11 cellular contexts compared by ENCODE assay signal in the genomic region with DNA sequence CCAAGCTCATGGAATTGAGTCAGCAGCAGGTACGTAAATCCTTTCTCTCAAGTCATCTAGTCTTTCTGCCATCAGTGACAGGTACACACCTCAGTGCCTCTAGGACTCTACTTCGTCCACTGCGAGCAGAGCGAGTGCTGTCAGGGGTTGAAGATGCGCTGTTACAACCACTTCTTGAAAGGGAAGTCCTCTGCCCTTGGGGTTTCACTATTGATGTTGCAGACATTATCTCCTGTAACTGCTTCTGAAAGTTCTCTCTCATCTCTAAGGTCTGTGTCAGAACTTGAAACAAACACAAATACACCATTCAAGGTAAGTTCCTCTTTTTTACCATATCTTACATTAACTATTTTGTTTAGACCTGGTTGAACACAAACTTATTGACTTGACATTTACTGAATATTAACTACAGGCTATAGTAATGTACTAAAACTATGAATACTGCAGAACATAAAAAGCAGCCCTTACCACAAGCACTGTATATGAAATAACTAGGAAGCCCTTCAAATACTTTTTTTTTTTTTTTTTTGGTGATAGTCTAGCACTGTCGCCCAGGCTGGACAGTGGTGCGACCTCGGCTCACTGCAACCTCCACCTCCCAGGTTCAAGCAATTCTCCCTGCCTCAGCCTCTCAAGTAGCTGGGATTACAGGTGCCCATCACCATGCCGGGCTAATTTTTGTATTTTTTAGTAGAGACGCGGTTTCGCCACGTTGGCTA. TPM values are rescaled to one million over a fixed set of nuclear protein-coding genes. Genes with fewer than 3 reads are reported as not detected.
DNase-seq lines count a peak whose midpoint lies in the region; ATAC-seq and TF ChIP-seq lines count a peak whose summit lies in the region.
"Had no signal": no experiment of that assay in that cellular context is flagged by ENCODE, and none has a peak within 500 bp of the region (broad histone marks: within the 10 kb centered on the region; RNA-seq: fewer than 3 reads in every experiment).

No MANE protein-coding gene starts in this region.

- CTCF ChIA-PET in RWPE1 (lab: Yijun Ruan, JAX) = interaction anchor here (0.8 kb wide), 1 partner anchor 128 kb away, joined by 7 read pairs; no protein-coding TSS in a partner anchor
- CTCF ChIA-PET in T-cell (lab: Charles Lee) = no interaction called here

- H3K4me3 ChIP-seq in foreskin fibroblast (ENCODE audit: low read depth in 1 of 2, low read length in 2 of 2) = no peak overlapping the region
- H3K4me3 ChIP-seq: cardiac muscle cell had no signal

- DNase-seq in GM10266 (ENCODE audit: extremely low spot score) (peak; percentile 71), GM19238 (ENCODE audit: insufficient read length, low spot score) (peak; percentile 26), RWPE1 (ENCODE audit: low spot score) (no peak), foreskin fibroblast (no peak), T-cell (no peak)
- no peak for DNase-seq in activated naive CD4-positive, alpha-beta T cell (lab: John Stamatoyannopoulos, UW)
- DNase-seq: activated CD8-positive, alpha-beta memory T cell treated with anti-CD3 and anti-CD28 coated beads for 24 hours; midbrain had no signal

- no peaks in the 10 kb centered on the region for H3K4me1 Mint-ChIP-seq in T-cell

- no peaks in the 10 kb centered on the region for H3K27me3 Mint-ChIP-seq in T-cell

- H3K27ac ChIP-seq in RWPE1 = no peak overlapping the region
- H3K27ac ChIP-seq: cardiac muscle cell had no signal

- no peak overlapping the region for H3K27ac Mint-ChIP-seq in T-cell

- H3K4me3 Mint-ChIP-seq in T-cell = no peak overlapping the region

- no peaks in the 10 kb centered on the region for H3K9me3 Mint-ChIP-seq in T-cell

- TF ChIP-seq CTCF in GM10266 (IDR thresholded peaks at IDR 0.05; ENCODE audit: control insufficient read depth, insufficient read depth, low read depth, missing control alignments) (no peak), RWPE1 (conservative IDR thresholded peaks at IDR 0.05; ENCODE audit: low read depth) (no peak), foreskin fibroblast (IDR thresholded peaks at IDR 0.05; ENCODE audit: low read depth, low read length) (no peak)

- peaks cover 63% of the 10 kb centered on the region for H3K36me3 Mint-ChIP-seq in T-cell

- POLR2A ChIA-PET in RWPE1 (lab: Yijun Ruan, JAX; ENCODE audit: low non-redundant PET) = no interaction called here
- POLR2A ChIA-PET in T-cell (lab: Charles Lee) = no interaction called here

- ATAC-seq in HG02759 (IDR thresholded peaks at IDR 0.05; ENCODE audit: unreplicated experiment) = peak; percentile 99
- ATAC-seq in HG03558 (IDR thresholded peaks at IDR 0.05; ENCODE audit: extremely low read depth, unreplicated experiment) = peak; percentile 98
- ATAC-seq in T-cell (replicated peaks in 1 of 4) = no peak

RNA-seq across cellular contexts. Expression of a gene that starts 41.5 kb away (rescaled TPM):
- total RNA-seq in T-cell = 10 to 100 TPM; 27.8 to 37.8 (median 30.0) TPM

RNA-seq across cellular contexts. Expression of a gene that starts 46.7 kb away (rescaled TPM):
- total RNA-seq in T-cell = 100 to 1,000 TPM; 179 to 204 (median 192) TPM

Comparison
In these comparisons a context has a peak if more than half of its experiments do, and no peak if none do; other contexts are left out.
1. DNase-seq: peak in GM10266 (single experiment) and GM19238 (single experiment); none in RWPE1 (single experiment), activated naive CD4-positive, alpha-beta T cell (0 of 4), foreskin fibroblast (0 of 2) and T-cell (0 of 34).
2. ATAC-seq: peak in HG02759 (single experiment) and HG03558 (single experiment); none in T-cell (0 of 4).